1 cellular context compared by ENCODE assay signal in genomic region chr2:7430869-7431641, GRCh38.
TF ChIP-seq lines count a peak whose summit lies in the region.

No MANE protein-coding gene starts in this region.

TF ChIP-seq in GM12878, 131 proteins besides CTCF, POLR2A, EP300 and RAD21 (continued from another document):
- TF ChIP-seq USF1 (IDR thresholded peaks at IDR 0.05; ENCODE audit: borderline replicate concordance, extremely low read length, insufficient read depth, low read depth, low read length) (no peak), NR2F1 (conservative IDR thresholded peaks at IDR 0.05) (peak; percentile 66), FOS (IDR thresholded peaks at IDR 0.05; ENCODE audit: borderline replicate concordance, extremely low read depth, insufficient read length) (no peak), SREBF2 (IDR thresholded peaks at IDR 0.05; ENCODE audit: low read length) (no peak), E4F1 (IDR thresholded peaks at IDR 0.05; ENCODE audit: borderline replicate concordance, partially characterized antibody) (no peak), ZNF217 (IDR thresholded peaks at IDR 0.05) (no peak), ZZZ3 (IDR thresholded peaks at IDR 0.05; ENCODE audit: control insufficient read depth, insufficient read length, low read depth) (no peak), IRF4 (IDR thresholded peaks at IDR 0.05; ENCODE audit: low read depth, low read length) (no peak), IRF5 (IDR thresholded peaks at IDR 0.05; ENCODE audit: borderline replicate concordance) (no peak), RBBP5 (conservative IDR thresholded peaks at IDR 0.05) (no peak), ZBTB11 (CRISPR knock-in tag; IDR thresholded peaks at IDR 0.05) (no peak), DPF2 (IDR thresholded peaks at IDR 0.05) (peak; percentile 80; the same call in 1 of the 2 replicates), EED (IDR thresholded peaks at IDR 0.05; ENCODE audit: low read depth) (no peak), CEBPB (IDR thresholded peaks at IDR 0.05; ENCODE audit: borderline replicate concordance in 1 of 2, low read depth in 2 of 2, low read length in 2 of 2) (no peak), ASH2L (IDR thresholded peaks at IDR 0.05; ENCODE audit: borderline replicate concordance, low read depth) (no peak), SMC3 (IDR thresholded peaks at IDR 0.05; ENCODE audit: borderline replicate concordance, low read length) (no peak; the same call in 1 of the 2 replicates)
TF ChIP-seq in GM12878: peak in this region for 21.
